18 cellular contexts compared by ENCODE assay signal in the genomic region with DNA sequence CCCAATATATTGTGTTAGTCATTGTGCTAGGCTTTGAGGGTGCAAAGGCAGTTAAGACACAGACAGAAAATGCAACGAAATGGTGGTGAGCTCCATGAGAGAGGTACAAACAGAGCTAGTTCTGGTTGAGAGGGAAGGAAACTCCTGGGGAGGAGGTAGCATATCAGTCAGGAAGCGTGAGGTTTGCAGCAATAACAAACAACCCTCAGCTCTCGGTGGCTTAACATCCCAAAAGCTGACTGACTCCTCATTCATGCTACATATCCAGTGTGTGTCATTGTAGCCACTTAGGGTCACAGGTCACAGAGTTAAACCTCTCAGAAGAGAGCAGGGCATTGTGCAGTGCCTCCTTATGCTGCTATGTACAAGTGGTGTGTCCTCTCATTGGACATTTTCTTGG. TPM values are rescaled to one million over a fixed set of nuclear protein-coding genes. Genes with fewer than 3 reads are reported as not detected.
A peak's percentile ranks its signal among the peaks of the same experiment; 100 is the strongest.
DNase-seq lines count a peak whose midpoint lies in the region; ATAC-seq, FAIRE-seq and TF ChIP-seq lines count a peak whose summit lies in the region.
"Had no signal": no experiment of that assay in that cellular context is flagged by ENCODE, and none has a peak within 500 bp of the region (broad histone marks: within the 10 kb centered on the region; RNA-seq: fewer than 3 reads in every experiment).

No MANE protein-coding gene starts in this region.

- intact Hi-C loops in HepG2 (cut with micrococcal nuclease; ENCODE audit: unreplicated experiment) (no loop called here), right lobe of liver (cut with DNase I) (no loop called here)

- DNase-seq in HepG2 (ENCODE audit: low spot score) (no peak), right lobe of liver (no peak), bronchial epithelial cell (ENCODE audit: low read depth) (no peak), neural crest cell (ENCODE audit: low read depth, low spot score) (no peak), MV-4-11 (lab: John Stamatoyannopoulos, UW) (no peak), mesothelial cell of epicardium (ENCODE audit: low spot score in 2 of 2, unreplicated experiment in 2 of 2) (no peak), SK-N-DZ (ENCODE audit: low spot score) (no peak)
- DNase-seq: 8988T; AML-193; Calu3; CD4-positive, CD25-positive, alpha-beta regulatory T cell; DMS 273 treated with DMSO at 0.1 percent for 48 hours; GM23248 had no signal

- FAIRE-seq in HepG2 (lab: Jason Lieb, UNC): no peak
- FAIRE-seq in bronchial epithelial cell (lab: Jason Lieb, UNC): peak; percentile 94
- FAIRE-seq: GM12878, GM18507 had no signal

- H3K4me3 Mint-ChIP-seq in neural crest cell (peak overlapping the region; percentile 42), mesothelial cell of epicardium (no peak overlapping the region)

- H3K36me3 Mint-ChIP-seq in neural crest cell (ENCODE audit: low read depth): peaks cover 9% of the 10 kb centered on the region
- H3K36me3 Mint-ChIP-seq in mesothelial cell of epicardium: no peaks in the 10 kb centered on the region
- H3K36me3 Mint-ChIP-seq: CD4-positive, CD25-positive, alpha-beta regulatory T cell had no signal

- H3K4me1 ChIP-seq in HepG2 (ENCODE audit: insufficient read depth, low read length) (peaks cover 17% of the 10 kb centered on the region), right lobe of liver (peaks cover 0 to 6% (median 0%) of the 10 kb centered on the region in 4 donors)

- TF ChIP-seq CTCF in HepG2 (CRISPR knock-in tag; IDR thresholded peaks at IDR 0.05) (no peak), right lobe of liver (IDR thresholded peaks at IDR 0.05) (no peak), bronchial epithelial cell (IDR thresholded peaks at IDR 0.05; ENCODE audit: insufficient read depth, low read length, severe bottlenecking) (no peak), neural crest cell (conservative IDR thresholded peaks at IDR 0.05) (no peak), mesothelial cell of epicardium (IDR thresholded peaks at IDR 0.05; ENCODE audit: unreplicated experiment) (no peak)

- no peak for TF ChIP-seq RAD21 in HepG2 (CRISPR knock-in tag; IDR thresholded peaks at IDR 0.05)

- no peak overlapping the region for H2AFZ ChIP-seq in HepG2 (ENCODE audit: low read length)
- H2AFZ ChIP-seq: GM23248 had no signal

- no peak overlapping the region for H3K27ac Mint-ChIP-seq in neural crest cell (ENCODE audit: unreplicated experiment)
- H3K27ac Mint-ChIP-seq in mesothelial cell of epicardium: no peak overlapping the region
- H3K27ac Mint-ChIP-seq: CD4-positive, CD25-positive, alpha-beta regulatory T cell had no signal

- WGBS in HepG2 (ENCODE audit: low lambda C conversion rate): 36% methylated on average over 2 of the region's 3 CpGs
- WGBS in right lobe of liver (ENCODE audit: insufficient coverage, low coverage, low lambda C conversion rate, missing lambda C conversion rate): 65% methylated on average over 3 of the region's 3 CpGs

- ATAC-seq in HepG2: no peak
- no peak for ATAC-seq in right lobe of liver
- ATAC-seq: GM12878, HCT116 had no signal

- no peak overlapping the region for H3K9ac ChIP-seq in HepG2 (ENCODE audit: insufficient read depth, low read depth, low read length)
- H3K9ac ChIP-seq: BLaER1 treated with 17β-estradiol and CSF1 and Interleukin-3, amounts not matched to agents 10 nM and 100 nM; GM23248 had no signal

- POLR2A ChIA-PET in HepG2 (lab: Yijun Ruan, JAX): no interaction called here

- H3K27me3 ChIP-seq in HepG2 (ENCODE audit: control insufficient read depth in 1 of 2, insufficient read depth in 2 of 2, low read length in 2 of 2) (no peaks in the 10 kb centered on the region; a peak in 2 of 5 replicates), right lobe of liver (no peaks in the 10 kb centered on the region), bronchial epithelial cell (ENCODE audit: control insufficient read depth, insufficient read depth, low read length) (peaks cover 6% of the 10 kb centered on the region)

- TF ChIP-seq POLR2A in HepG2 (IDR thresholded peaks at IDR 0.05; ENCODE audit: insufficient read depth in 1 of 2, low read depth in 2 of 2, low read length in 2 of 2): no peak
- no peak for TF ChIP-seq POLR2A in right lobe of liver (IDR thresholded peaks at IDR 0.05)

- H3K4me1 Mint-ChIP-seq in neural crest cell (peaks cover 17% of the 10 kb centered on the region), mesothelial cell of epicardium (peaks cover 19% of the 10 kb centered on the region)

- TF ChIP-seq EP300 in HepG2 (IDR thresholded peaks at IDR 0.05; ENCODE audit: low read depth in 2 of 2, low read length in 2 of 2): no peak
- TF ChIP-seq EP300 in HepG2 (CRISPR knock-in tag; IDR thresholded peaks at IDR 0.05; ENCODE audit: borderline replicate concordance): no peak

- H3K9me3 Mint-ChIP-seq in neural crest cell (no peaks in the 10 kb centered on the region), mesothelial cell of epicardium (no peaks in the 10 kb centered on the region)
- H3K9me3 Mint-ChIP-seq: CD4-positive, CD25-positive, alpha-beta regulatory T cell had no signal

- no peak overlapping the region for H3K27ac ChIP-seq in HepG2 (ENCODE audit: extremely low read length, insufficient read depth, low read length)
- no peak overlapping the region for H3K27ac ChIP-seq in right lobe of liver
- H3K27ac ChIP-seq: BLaER1 treated with 17β-estradiol and CSF1 and Interleukin-3, amounts not matched to agents 10 nM and 100 nM; GM23248 had no signal

- H3K27me3 Mint-ChIP-seq in neural crest cell (ENCODE audit: low read depth) (peaks cover 65% of the 10 kb centered on the region), mesothelial cell of epicardium (ENCODE audit: low read depth) (peaks cover 44% of the 10 kb centered on the region)

- H3K36me3 ChIP-seq in HepG2 (replicated peaks in 1 of 2; ENCODE audit: control insufficient read depth in 1 of 2, insufficient read depth in 2 of 2, low read length in 2 of 2) (no peaks in the 10 kb centered on the region), right lobe of liver (no peaks in the 10 kb centered on the region), bronchial epithelial cell (ENCODE audit: control insufficient read depth, insufficient read depth, low read length) (no peaks in the 10 kb centered on the region)
- H3K36me3 ChIP-seq: BLaER1 treated with 17β-estradiol and CSF1 and Interleukin-3, amounts not matched to agents 10 nM and 100 nM had no signal

- H4K20me1 ChIP-seq in HepG2 (ENCODE audit: insufficient read depth, low read length): no peaks in the 10 kb centered on the region
- H4K20me1 ChIP-seq: BLaER1 treated with 17β-estradiol and CSF1 and Interleukin-3, amounts not matched to agents 10 nM and 100 nM had no signal

- H3K4me3 ChIP-seq in HepG2 (replicated peaks in 1 of 3; ENCODE audit: insufficient read depth in 1 of 3, low read depth in 2 of 3, low read length in 3 of 3): no peak overlapping the region
- H3K4me3 ChIP-seq in right lobe of liver: no peak overlapping the region
- no peak overlapping the region for H3K4me3 ChIP-seq in bronchial epithelial cell (ENCODE audit: low read depth, low read length)
- H3K4me3 ChIP-seq: BLaER1 treated with 17β-estradiol and CSF1 and Interleukin-3, amounts not matched to agents 10 nM and 100 nM; GM12878; GM23248 had no signal

- no peak overlapping the region for H3K4me2 ChIP-seq in HepG2 (ENCODE audit: low read depth, low read length)

- in situ Hi-C loops in HepG2 (cut with HindIII; ENCODE audit: extremely low pct_ligation_motif_present, low pct_unique_long_range_greater_than_20kb): no loop called here

- no TSS peak for BruUV-seq in HepG2 (replicated peaks; lab: Mats Ljungman, UMichigan)

- CTCF ChIA-PET in HepG2 (lab: Yijun Ruan, JAX; ENCODE audit: low intra/inter-chr PET ratio, low total read pairs): no interaction called here

- H3K79me2 ChIP-seq in HepG2 (ENCODE audit: insufficient read depth, low read length): no peaks in the 10 kb centered on the region

- H3K9me3 ChIP-seq in HepG2 (ENCODE audit: low read length): no peaks in the 10 kb centered on the region
- no peaks in the 10 kb centered on the region for H3K9me3 ChIP-seq in right lobe of liver

TF ChIP-seq in HepG2, 621 proteins besides CTCF, POLR2A, EP300 and RAD21:
- peak; percentile 97 for TF ChIP-seq ZNF12 (CRISPR knock-in tag; IDR thresholded peaks at IDR 0.05)
- TF ChIP-seq ZNF530 (CRISPR knock-in tag; IDR thresholded peaks at IDR 0.05; ENCODE audit: low read depth): no peak

RNA-seq across cellular contexts. Expression of a gene that starts 1.7 kb away (rescaled TPM):
- total RNA-seq in HepG2 (2016; rRNA removed; fragmentation: Illumina TruSeq; extraction: Trizol) (0.69 and 1.4 TPM in 2 replicates), right lobe of liver (10 to 100 TPM in 3 of 6 experiments, 1 to 10 TPM in 3; 2.5 to 16.7 (median 10.8) TPM), bronchial epithelial cell (79.2 and 105 TPM in 2 replicates), neural crest cell (0.12 and 0.30 TPM in 2 replicates), mesothelial cell of epicardium (39.6 to 42.0 TPM (median 40.8 TPM) in 3 replicates)
- 0.26 and 0.30 TPM in 2 replicates for total RNA-seq in HepG2 (2016; cell fraction: cytosol; rRNA removed; fragmentation: Illumina TruSeq; extraction: Trizol; ENCODE audit: low read depth)
- total RNA-seq in HepG2 (2016; cell fraction: insoluble cytoplasmic fraction; rRNA removed; fragmentation: Illumina TruSeq; extraction: Trizol): 0.55 and 1.3 TPM in 2 replicates
- total RNA-seq in HepG2 (2016; cell fraction: membrane; rRNA removed; fragmentation: Illumina TruSeq; extraction: Trizol): 0.65 and 0.72 TPM in 2 replicates
- 0.94 and 0.99 TPM in 2 replicates for total RNA-seq in HepG2 (2016; cell fraction: nucleus; rRNA removed; fragmentation: Illumina TruSeq; extraction: Trizol)
- polyA plus RNA-seq in HepG2 (2011; rRNA removed): 0.88 and 1.1 TPM in 2 replicates
- polyA plus RNA-seq in HepG2 (2011; cell fraction: cytosol; rRNA removed): 0.90 and 1.3 TPM in 2 replicates
- 2.7 and 3.0 TPM in 2 replicates for polyA plus RNA-seq in HepG2 (2011; cell fraction: nucleus; rRNA removed)
- 0.76 and 1.3 TPM in 2 replicates for polyA plus RNA-seq in HepG2 (2012)
- 0.14 and 0.15 TPM in 2 replicates for polyA plus RNA-seq in HepG2 (2016; cell fraction: cytosol; fragmentation: Illumina TruSeq; extraction: Trizol; ENCODE audit: low read depth)
- polyA plus RNA-seq in HepG2 (2016; cell fraction: insoluble cytoplasmic fraction; fragmentation: Illumina TruSeq; extraction: Trizol; ENCODE audit: low read depth): 0.84 and 1.1 TPM in 2 replicates
- 0.31 and 0.55 TPM in 2 replicates for polyA plus RNA-seq in HepG2 (2016; cell fraction: membrane; fragmentation: Illumina TruSeq; extraction: Trizol; ENCODE audit: low read depth)
- 2.0 and 2.6 TPM in 2 replicates for polyA plus RNA-seq in HepG2 (2016; cell fraction: nucleus; fragmentation: Illumina TruSeq; extraction: Trizol; ENCODE audit: insufficient read depth, low read depth)
- polyA minus RNA-seq in HepG2 (2011; rRNA and poly(A)+ RNA removed; ENCODE audit: low replicate concordance): 2.0 and 3.1 TPM in 2 replicates
- polyA minus RNA-seq in HepG2 (2011; cell fraction: cytosol; rRNA and poly(A)+ RNA removed): 0.62 and 0.79 TPM in 2 replicates
- polyA minus RNA-seq in HepG2 (2011; cell fraction: nucleus; rRNA and poly(A)+ RNA removed): 0.64 and 0.87 TPM in 2 replicates
- not detected in 2 replicates for polyA plus RNA-seq in SK-N-DZ (2014; cell fraction: cytosol; rRNA removed)
- 0.42 TPM in 1 of 2 replicates, not detected in the other for polyA plus RNA-seq in SK-N-DZ (2014; cell fraction: nucleus; rRNA removed)
- total RNA-seq: CD4-positive, CD25-positive, alpha-beta regulatory T cell; G401; GM23248 had no signal
- polyA plus RNA-seq: GM23248 had no signal
